Comparison of ENCODE assay signal across 21 cellular contexts in the genomic region with DNA sequence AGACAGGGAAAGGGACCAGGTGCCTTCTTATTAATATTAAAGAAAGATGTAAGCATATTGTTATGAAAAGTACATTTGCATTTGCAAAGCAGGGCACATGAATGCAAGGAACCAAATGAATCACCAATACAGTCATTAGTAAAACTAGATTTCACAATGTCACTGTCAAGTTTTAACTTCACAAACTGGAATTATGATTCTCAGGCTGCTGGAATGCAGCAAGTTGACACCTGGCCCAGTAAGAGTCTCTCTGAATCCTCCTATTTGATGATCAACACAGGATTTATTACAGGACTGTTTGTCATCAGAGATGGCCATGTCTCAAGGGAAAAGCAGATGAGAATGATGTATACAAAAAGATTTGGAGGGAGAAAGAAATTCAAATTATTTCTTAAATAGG.
DNase-seq lines count a peak whose midpoint lies in the region; FAIRE-seq and TF ChIP-seq lines count a peak whose summit lies in the region.
"Had no signal": no experiment of that assay in that cellular context is flagged by ENCODE, and none has a peak within 500 bp of the region (broad histone marks: within the 10 kb centered on the region; RNA-seq: fewer than 3 reads in every experiment).

No MANE protein-coding gene starts in this region.

- H3K36me3 ChIP-seq in GM23248 (ENCODE audit: low read depth) (no peaks in the 10 kb centered on the region), bronchial epithelial cell (ENCODE audit: control insufficient read depth, insufficient read depth, low read length) (no peaks in the 10 kb centered on the region), hepatocyte (replicated peaks; ENCODE audit: insufficient read depth, low read depth) (no peaks in the 10 kb centered on the region), SJCRH30 (no peaks in the 10 kb centered on the region), A673 (ENCODE audit: insufficient read depth, low read length, poor library complexity, severe bottlenecking) (no peaks in the 10 kb centered on the region)
- H3K36me3 ChIP-seq: BLaER1, HAP-1 had no signal

- H3F3A ChIP-seq in GM23248 (ENCODE audit: insufficient read depth), result no peaks in the 10 kb centered on the region

- H3K4me1 ChIP-seq in GM23248 (ENCODE audit: insufficient read depth), result no peaks in the 10 kb centered on the region
- H3K4me1 ChIP-seq in hepatocyte (ENCODE audit: insufficient read depth), result no peaks in the 10 kb centered on the region
- no peaks in the 10 kb centered on the region for H3K4me1 ChIP-seq in SJCRH30
- H3K4me1 ChIP-seq in A673 (ENCODE audit: insufficient read depth, low read length, poor library complexity, severe bottlenecking), result no peaks in the 10 kb centered on the region
- H3K4me1 ChIP-seq: HAP-1 had no signal

- POLR2A ChIA-PET in A673 (lab: Charles Lee; ENCODE audit: low non-redundant PET), result no interaction called here

- H2AFZ ChIP-seq in GM23248 (no peak overlapping the region), hepatocyte (no peak overlapping the region)

- CTCF ChIA-PET in A673 (lab: Charles Lee), result no interaction called here

- H3K9me3 ChIP-seq in GM23248 (ENCODE audit: low read depth), result no peaks in the 10 kb centered on the region
- no peaks in the 10 kb centered on the region for H3K9me3 ChIP-seq in hepatocyte (ENCODE audit: low read depth)
- no peaks in the 10 kb centered on the region for H3K9me3 ChIP-seq in SJCRH30 (replicated peaks)
- H3K9me3 ChIP-seq in A673 (ENCODE audit: low read depth, low read length, poor library complexity, severe bottlenecking), result no peaks in the 10 kb centered on the region
- H3K9me3 ChIP-seq: BLaER1, HAP-1 had no signal

- no peaks in the 10 kb centered on the region for H3K9me2 ChIP-seq in GM23248 (ENCODE audit: insufficient read depth)
- H3K9me2 ChIP-seq in hepatocyte (replicated peaks; ENCODE audit: insufficient read depth), result no peaks in the 10 kb centered on the region

- H3K27me3 ChIP-seq in GM23248 (replicated peaks; ENCODE audit: insufficient read depth) (peaks cover 13% of the 10 kb centered on the region; the same call in 1 of the 2 replicates), bronchial epithelial cell (ENCODE audit: control insufficient read depth, insufficient read depth, low read length) (no peaks in the 10 kb centered on the region), hepatocyte (no peaks in the 10 kb centered on the region), SJCRH30 (0 out of 2 replicates have a peak, but pooled peaks cover 3% of the 10 kb centered on the region), A673 (replicated peaks; ENCODE audit: insufficient read depth, low read depth, low read length, poor library complexity) (no peaks in the 10 kb centered on the region)
- H3K27me3 ChIP-seq: BLaER1 had no signal

- TF ChIP-seq CTCF in bronchial epithelial cell (IDR thresholded peaks at IDR 0.05; ENCODE audit: insufficient read depth, low read length, severe bottlenecking), result no peak
- TF ChIP-seq CTCF in hepatocyte (IDR thresholded peaks at IDR 0.05; ENCODE audit: poor library complexity), result no peak
- no peak for TF ChIP-seq CTCF in A673 (conservative IDR thresholded peaks at IDR 0.05; ENCODE audit: low read depth, low read length)

- no TSS peak for BruUV-seq in A673 (replicated peaks; lab: Mats Ljungman, UMichigan)

- DNase-seq in GM23248 (peak; percentile 33), NCI-H526 treated with DMSO at 0.1 percent for 48 hours (lab: John Stamatoyannopoulos, UW) (peak; percentile 48), bronchial epithelial cell (ENCODE audit: low read depth) (peak; percentile 97), hepatocyte (ENCODE audit: low spot score) (peak; percentile 13), NCI-H524 treated with DMSO at 0.1 percent for 48 hours (lab: John Stamatoyannopoulos, UW) (no peak), SJCRH30 (no peak), NCI-H1436 treated with DMSO at 0.1 percent for 48 hours (lab: John Stamatoyannopoulos, UW) (no peak), A673 (ENCODE audit: low spot score) (no peak)
- DNase-seq: Calu3; CD8-positive, alpha-beta T cell; NCI-H1417 treated with DMSO at 0.1 percent for 48 hours; NCI-H1930; NCI-H226; NCI-H524; RPMI8226 had no signal

- no peak overlapping the region for H3K9ac ChIP-seq in GM23248
- H3K9ac ChIP-seq: BLaER1 had no signal

- FAIRE-seq in bronchial epithelial cell (lab: Jason Lieb, UNC), result no peak
- FAIRE-seq: A204.1, GM12891, GM19239, K562 had no signal

- H3K79me2 ChIP-seq in GM23248 (ENCODE audit: insufficient read depth), result no peaks in the 10 kb centered on the region
- no peaks in the 10 kb centered on the region for H3K79me2 ChIP-seq in hepatocyte

- in situ Hi-C loops in GM23248 (cut with MboI), result no loop called here

- intact Hi-C loops in A673 (cut with micrococcal nuclease; ENCODE audit: unreplicated experiment), result no loop called here

- no peak overlapping the region for H3K4me3 ChIP-seq in GM23248
- H3K4me3 ChIP-seq in bronchial epithelial cell (ENCODE audit: low read depth, low read length), result no peak overlapping the region
- H3K4me3 ChIP-seq in hepatocyte, result no peak overlapping the region
- no peak overlapping the region for H3K4me3 ChIP-seq in SJCRH30
- H3K4me3 ChIP-seq in A673 (ENCODE audit: low read depth, low read length, poor library complexity, severe bottlenecking), result no peak overlapping the region
- H3K4me3 ChIP-seq: BLaER1, HAP-1, K562 had no signal

- H3K4me2 ChIP-seq in GM23248 (ENCODE audit: unreplicated experiment) (no peak overlapping the region), hepatocyte (no peak overlapping the region)
- H3K4me2 ChIP-seq: BLaER1 had no signal

- H4K20me1 ChIP-seq in GM23248 (ENCODE audit: insufficient read depth) (no peaks in the 10 kb centered on the region), hepatocyte (ENCODE audit: insufficient read depth, poor library complexity, severe bottlenecking) (no peaks in the 10 kb centered on the region)
- H4K20me1 ChIP-seq: BLaER1 had no signal

- no peak overlapping the region for H3K27ac ChIP-seq in GM23248
- no peak overlapping the region for H3K27ac ChIP-seq in hepatocyte
- no peak overlapping the region for H3K27ac ChIP-seq in SJCRH30
- H3K27ac ChIP-seq in A673 (ENCODE audit: low read depth, low read length, poor library complexity, severe bottlenecking), result no peak overlapping the region
- H3K27ac ChIP-seq: BLaER1 had no signal

Comparison
In these comparisons a context has a peak if more than half of its experiments do, and no peak if none do; other contexts are left out.
1. DNase-seq: peak in GM23248 (single experiment), NCI-H526 treated with DMSO at 0.1 percent for 48 hours (single experiment), bronchial epithelial cell (single experiment) and hepatocyte (single experiment); none in NCI-H524 treated with DMSO at 0.1 percent for 48 hours (single experiment), SJCRH30 (0 of 2), NCI-H1436 treated with DMSO at 0.1 percent for 48 hours (single experiment) and A673 (single experiment).